Comparison of ENCODE assay signal across 8 cellular contexts in genomic region chr1:52034050-52034384, GRCh38. TPM values are rescaled to one million over a fixed set of nuclear protein-coding genes. Genes with fewer than 3 reads are reported as not detected.
DNase-seq lines count a peak whose midpoint lies in the region; ATAC-seq and TF ChIP-seq lines count a peak whose summit lies in the region.

No MANE protein-coding gene starts in this region.

- CTCF ChIA-PET in Calu3 (lab: Charles Lee) = no interaction called here

- DNase-seq in Calu3 (no peak), SJCRH30 (no peak), esophagus muscularis mucosa (ENCODE audit: extremely low spot score) (no peak), prostate gland (ENCODE audit: low spot score) (no peak), retina (no peak), KG1 (lab: John Stamatoyannopoulos, UW) (no peak), AML-193 (lab: John Stamatoyannopoulos, UW) (no peak)

- BruUV-seq in Calu3 (replicated peaks; lab: Mats Ljungman, UMichigan) = no TSS peak

- H3K4me1 ChIP-seq in SJCRH30 = peaks cover 4% of the 10 kb centered on the region; the same call in 1 of the 2 replicates
- H3K4me1 ChIP-seq in esophagus muscularis mucosa = peaks cover 19 to 36% (median 30%) of the 10 kb centered on the region in 4 donors
- H3K4me1 ChIP-seq in prostate gland (replicated peaks) = peaks cover 3% of the 10 kb centered on the region

- intact Hi-C loops in Calu3 (cut with micrococcal nuclease; ENCODE audit: unreplicated experiment) = no loop called here
- intact Hi-C loops in esophagus muscularis mucosa (cut with DNase I) = no loop called here
- intact Hi-C loops in prostate gland (cut with DNase I) = no loop called here

- H3K27me3 ChIP-seq in SJCRH30 (no peaks in the 10 kb centered on the region), esophagus muscularis mucosa (no peaks in the 10 kb centered on the region), prostate gland (replicated peaks; ENCODE audit: insufficient read depth) (no peaks in the 10 kb centered on the region)

- no peaks in the 10 kb centered on the region for H3K27me3 Mint-ChIP-seq in Calu3 (ENCODE audit: unreplicated experiment)

- H3K27ac Mint-ChIP-seq in Calu3 (ENCODE audit: unreplicated experiment) = peak overlapping the region; percentile 93

- 95% methylated on average over 2 of the region's 2 CpGs for WGBS in esophagus muscularis mucosa
- WGBS in prostate gland = 97% methylated on average over 2 of the region's 2 CpGs

- H3K4me1 Mint-ChIP-seq in Calu3 (ENCODE audit: low read depth, unreplicated experiment) = peaks cover 30% of the 10 kb centered on the region

- peaks cover 50% of the 10 kb centered on the region for H3K36me3 Mint-ChIP-seq in Calu3 (ENCODE audit: insufficient read depth, unreplicated experiment)

- H3K4me3 Mint-ChIP-seq in Calu3 (ENCODE audit: low read depth, unreplicated experiment) = peak overlapping the region; percentile 95

- H3K9me3 ChIP-seq in SJCRH30 (replicated peaks) (no peaks in the 10 kb centered on the region), esophagus muscularis mucosa (no peaks in the 10 kb centered on the region), prostate gland (no peaks in the 10 kb centered on the region)

- H3K9me3 Mint-ChIP-seq in Calu3 (ENCODE audit: low read depth, unreplicated experiment) = no peaks in the 10 kb centered on the region

- ATAC-seq in HG02759 (IDR thresholded peaks at IDR 0.05; ENCODE audit: unreplicated experiment) = no peak

- H3K36me3 ChIP-seq in SJCRH30 (peaks cover 5% of the 10 kb centered on the region; the same call in 1 of the 2 replicates), esophagus muscularis mucosa (peaks cover 5 to 26% (median 13%) of the 10 kb centered on the region in 4 donors), prostate gland (no peaks in the 10 kb centered on the region)

- TF ChIP-seq POLR2A in esophagus muscularis mucosa (IDR thresholded peaks at IDR 0.05; ENCODE audit: low read depth) = no peak
- TF ChIP-seq POLR2A in prostate gland (IDR thresholded peaks at IDR 0.05) = no peak

- H3K27ac ChIP-seq in SJCRH30 (peak overlapping the region; percentile 78), esophagus muscularis mucosa (replicated peaks in 1 of 4) (peak overlapping the region; percentile 86 to 95 (median 94)), prostate gland (peak overlapping the region; percentile 82 to 86)

- TF ChIP-seq CTCF in Calu3 (IDR thresholded peaks at IDR 0.05; ENCODE audit: unreplicated experiment) (no peak), esophagus muscularis mucosa (IDR thresholded peaks at IDR 0.05) (no peak), prostate gland (IDR thresholded peaks at IDR 0.05) (no peak)

- TF ChIP-seq EP300 in esophagus muscularis mucosa (IDR thresholded peaks at IDR 0.05) = no peak

- H3K4me3 ChIP-seq in SJCRH30 = peak overlapping the region; percentile 80
- peak overlapping the region; percentile 74 to 89 (median 82) for H3K4me3 ChIP-seq in esophagus muscularis mucosa
- peak overlapping the region; percentile 57 to 72 for H3K4me3 ChIP-seq in prostate gland

RNA-seq across cellular contexts. Expression of gene KTI12, which starts 0.4 kb away (rescaled TPM):
- 9.1 and 11.8 TPM in 2 replicates for total RNA-seq in Calu3 (2022)
- 14.3 and 15.1 TPM in 2 replicates for total RNA-seq in SJCRH30 (2014; rRNA removed; shearing (Covaris generic))
- total RNA-seq in esophagus muscularis mucosa = 10 to 100 TPM in 1 of 4 donors, 1 to 10 TPM in 3; 6.6 to 11.1 (median 8.8) TPM
- 10 to 100 TPM in 1 of 2 donors, 1 to 10 TPM in 1; 9.2 to 15.0 TPM for total RNA-seq in prostate gland

RNA-seq across cellular contexts. Expression of gene TXNDC12, which starts 21.0 kb away (rescaled TPM):
- total RNA-seq in Calu3 (2022) (51.6 and 68.9 TPM in 2 replicates), esophagus muscularis mucosa (10 to 100 TPM; 13.7 to 25.8 (median 15.8) TPM), prostate gland (10 to 100 TPM; 46.1 to 70.6 TPM)
- total RNA-seq in SJCRH30 (2014; rRNA removed; shearing (Covaris generic)) = 32.1 and 37.0 TPM in 2 replicates

RNA-seq across cellular contexts. Expression of gene BTF3L4, which starts 22.1 kb away (rescaled TPM):
- total RNA-seq in Calu3 (2022) (60.8 and 70.4 TPM in 2 replicates), esophagus muscularis mucosa (10 to 100 TPM; 22.6 to 48.5 (median 30.2) TPM), prostate gland (10 to 100 TPM; 34.7 to 39.0 TPM)
- 105 and 123 TPM in 2 replicates for total RNA-seq in SJCRH30 (2014; rRNA removed; shearing (Covaris generic))

RNA-seq across cellular contexts. Expression of gene RAB3B, which starts 43.5 kb away (rescaled TPM):
- total RNA-seq in Calu3 (2022) = 0.31 and 0.49 TPM in 2 replicates
- 0.61 and 0.67 TPM in 2 replicates for total RNA-seq in SJCRH30 (2014; rRNA removed; shearing (Covaris generic))
- total RNA-seq in esophagus muscularis mucosa = 1 to 10 TPM in 1 of 4 donors, under 1 TPM in 3; 0.42 to 1.3 (median 0.83) TPM
- total RNA-seq in prostate gland = 10 to 100 TPM in 1 of 2 donors, 1 to 10 TPM in 1; 8.5 to 23.6 TPM
